ENCODE assay signal across 1 cellular context in the genomic region with DNA sequence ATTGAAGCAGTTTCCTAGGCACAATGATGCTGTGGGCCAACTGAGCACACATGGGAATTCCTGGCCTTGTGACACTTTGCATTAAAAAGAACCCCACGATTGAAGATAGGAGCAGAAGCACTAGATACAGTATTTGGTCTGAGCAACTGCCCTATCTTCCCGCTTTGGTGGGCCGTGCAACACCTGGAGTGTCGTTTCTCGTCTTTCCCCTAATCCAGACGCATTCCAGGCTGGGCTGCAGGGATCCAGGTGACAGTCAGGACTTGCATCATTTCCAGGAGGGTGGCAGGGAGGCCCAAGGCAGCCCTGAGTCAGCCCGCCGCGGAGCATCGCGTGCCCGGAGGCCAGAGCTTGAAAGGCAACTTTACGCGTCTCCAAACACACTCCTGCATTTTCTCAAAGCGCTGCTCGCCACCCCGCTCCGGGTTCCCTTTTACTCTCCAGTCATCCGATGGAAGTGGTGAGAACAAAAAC.
TF ChIP-seq lines count a peak whose summit lies in the region.

No MANE protein-coding gene starts in this region.

TF ChIP-seq in GM23338, 12 proteins besides CTCF, POLR2A, EP300 and RAD21 (continued from another document):
- TF ChIP-seq, protein P1, sequence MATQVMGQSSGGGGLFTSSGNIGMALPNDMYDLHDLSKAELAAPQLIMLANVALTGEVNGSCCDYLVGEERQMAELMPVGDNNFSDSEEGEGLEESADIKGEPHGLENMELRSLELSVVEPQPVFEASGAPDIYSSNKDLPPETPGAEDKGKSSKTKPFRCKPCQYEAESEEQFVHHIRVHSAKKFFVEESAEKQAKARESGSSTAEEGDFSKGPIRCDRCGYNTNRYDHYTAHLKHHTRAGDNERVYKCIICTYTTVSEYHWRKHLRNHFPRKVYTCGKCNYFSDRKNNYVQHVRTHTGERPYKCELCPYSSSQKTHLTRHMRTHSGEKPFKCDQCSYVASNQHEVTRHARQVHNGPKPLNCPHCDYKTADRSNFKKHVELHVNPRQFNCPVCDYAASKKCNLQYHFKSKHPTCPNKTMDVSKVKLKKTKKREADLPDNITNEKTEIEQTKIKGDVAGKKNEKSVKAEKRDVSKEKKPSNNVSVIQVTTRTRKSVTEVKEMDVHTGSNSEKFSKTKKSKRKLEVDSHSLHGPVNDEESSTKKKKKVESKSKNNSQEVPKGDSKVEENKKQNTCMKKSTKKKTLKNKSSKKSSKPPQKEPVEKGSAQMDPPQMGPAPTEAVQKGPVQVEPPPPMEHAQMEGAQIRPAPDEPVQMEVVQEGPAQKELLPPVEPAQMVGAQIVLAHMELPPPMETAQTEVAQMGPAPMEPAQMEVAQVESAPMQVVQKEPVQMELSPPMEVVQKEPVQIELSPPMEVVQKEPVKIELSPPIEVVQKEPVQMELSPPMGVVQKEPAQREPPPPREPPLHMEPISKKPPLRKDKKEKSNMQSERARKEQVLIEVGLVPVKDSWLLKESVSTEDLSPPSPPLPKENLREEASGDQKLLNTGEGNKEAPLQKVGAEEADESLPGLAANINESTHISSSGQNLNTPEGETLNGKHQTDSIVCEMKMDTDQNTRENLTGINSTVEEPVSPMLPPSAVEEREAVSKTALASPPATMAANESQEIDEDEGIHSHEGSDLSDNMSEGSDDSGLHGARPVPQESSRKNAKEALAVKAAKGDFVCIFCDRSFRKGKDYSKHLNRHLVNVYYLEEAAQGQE (IDR thresholded peaks at IDR 0.05; ENCODE audit: unreplicated experiment): no peak
- TF ChIP-seq, protein P2, sequence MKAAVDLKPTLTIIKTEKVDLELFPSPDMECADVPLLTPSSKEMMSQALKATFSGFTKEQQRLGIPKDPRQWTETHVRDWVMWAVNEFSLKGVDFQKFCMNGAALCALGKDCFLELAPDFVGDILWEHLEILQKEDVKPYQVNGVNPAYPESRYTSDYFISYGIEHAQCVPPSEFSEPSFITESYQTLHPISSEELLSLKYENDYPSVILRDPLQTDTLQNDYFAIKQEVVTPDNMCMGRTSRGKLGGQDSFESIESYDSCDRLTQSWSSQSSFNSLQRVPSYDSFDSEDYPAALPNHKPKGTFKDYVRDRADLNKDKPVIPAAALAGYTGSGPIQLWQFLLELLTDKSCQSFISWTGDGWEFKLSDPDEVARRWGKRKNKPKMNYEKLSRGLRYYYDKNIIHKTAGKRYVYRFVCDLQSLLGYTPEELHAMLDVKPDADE (IDR thresholded peaks at IDR 0.05): no peak
- TF ChIP-seq JUNB (IDR thresholded peaks at IDR 0.05; ENCODE audit: unreplicated experiment): no peak
- no peak for TF ChIP-seq STAT1 (IDR thresholded peaks at IDR 0.05; ENCODE audit: unreplicated experiment)
- TF ChIP-seq EZH2 (IDR thresholded peaks at IDR 0.05; ENCODE audit: low read depth, unreplicated experiment): no peak
- TF ChIP-seq EZH2phosphoT487 (IDR thresholded peaks at IDR 0.05; ENCODE audit: unreplicated experiment): no peak
- no peak for TF ChIP-seq POLR2AphosphoS5 (IDR thresholded peaks at IDR 0.05; ENCODE audit: low read depth)
